8 cellular contexts compared by ENCODE assay signal in genomic region chr7:129271500-129272355, GRCh38.
DNase-seq lines count a peak whose midpoint lies in the region; ATAC-seq, FAIRE-seq and TF ChIP-seq lines count a peak whose summit lies in the region.

No MANE protein-coding gene starts in this region.

- H3K4me3 ChIP-seq in coronary artery: no peak overlapping the region

- peak; percentile 90 for FAIRE-seq in GM18507 (lab: Jason Lieb, UNC)

- ATAC-seq in stimulated activated naive CD8-positive, alpha-beta T cell treated with anti-CD3 and anti-CD28 coated beads, Interleukin-15, Interleukin-2, amounts not matched to agents 100 U/mL and 50 U/mL, for 24 hours: peak; percentile 82

- DNase-seq in AG08396 (ENCODE audit: low spot score): peak; percentile 28
- DNase-seq in GM18507 (ENCODE audit: extremely low spot score, insufficient read length, low read depth): peak; percentile 17
- peak; percentile 8 for DNase-seq in NCI-H1694 treated with DMSO at 0.1 percent for 48 hours (lab: John Stamatoyannopoulos, UW)
- peak; percentile 26 for DNase-seq in activated CD4-positive, alpha-beta T cell treated with anti-CD3 and anti-CD28 coated beads for 1 hour
- DNase-seq in coronary artery (ENCODE audit: low spot score): no peak
- peak; percentile 65 for DNase-seq in midbrain (lab: John Stamatoyannopoulos, UW)
- peak; percentile 69 for DNase-seq in stimulated activated naive CD8-positive, alpha-beta T cell treated with anti-CD3 and anti-CD28 coated beads, Interleukin-15, Interleukin-2, amounts not matched to agents 100 U/mL and 50 U/mL, for 24 hours
- no peak for DNase-seq in dedifferentiated amniotic fluid mesenchymal stem cell (ENCODE audit: extremely low spot score)

- H3K27ac ChIP-seq in coronary artery: no peak overlapping the region

- peak; percentile 32 for TF ChIP-seq CTCF in coronary artery (IDR thresholded peaks at IDR 0.05)

Comparison
In these comparisons a context has a peak if more than half of its experiments do, and no peak if none do; other contexts are left out.
1. DNase-seq: peak in AG08396 (single experiment), GM18507 (single experiment), NCI-H1694 treated with DMSO at 0.1 percent for 48 hours (single experiment), activated CD4-positive, alpha-beta T cell treated with anti-CD3 and anti-CD28 coated beads for 1 hour (single experiment), midbrain (single experiment) and stimulated activated naive CD8-positive, alpha-beta T cell treated with anti-CD3 and anti-CD28 coated beads, Interleukin-15, Interleukin-2, amounts not matched to agents 100 U/mL and 50 U/mL, for 24 hours (single experiment); none in coronary artery (single experiment) and dedifferentiated amniotic fluid mesenchymal stem cell (single experiment).